In the genomic region with DNA sequence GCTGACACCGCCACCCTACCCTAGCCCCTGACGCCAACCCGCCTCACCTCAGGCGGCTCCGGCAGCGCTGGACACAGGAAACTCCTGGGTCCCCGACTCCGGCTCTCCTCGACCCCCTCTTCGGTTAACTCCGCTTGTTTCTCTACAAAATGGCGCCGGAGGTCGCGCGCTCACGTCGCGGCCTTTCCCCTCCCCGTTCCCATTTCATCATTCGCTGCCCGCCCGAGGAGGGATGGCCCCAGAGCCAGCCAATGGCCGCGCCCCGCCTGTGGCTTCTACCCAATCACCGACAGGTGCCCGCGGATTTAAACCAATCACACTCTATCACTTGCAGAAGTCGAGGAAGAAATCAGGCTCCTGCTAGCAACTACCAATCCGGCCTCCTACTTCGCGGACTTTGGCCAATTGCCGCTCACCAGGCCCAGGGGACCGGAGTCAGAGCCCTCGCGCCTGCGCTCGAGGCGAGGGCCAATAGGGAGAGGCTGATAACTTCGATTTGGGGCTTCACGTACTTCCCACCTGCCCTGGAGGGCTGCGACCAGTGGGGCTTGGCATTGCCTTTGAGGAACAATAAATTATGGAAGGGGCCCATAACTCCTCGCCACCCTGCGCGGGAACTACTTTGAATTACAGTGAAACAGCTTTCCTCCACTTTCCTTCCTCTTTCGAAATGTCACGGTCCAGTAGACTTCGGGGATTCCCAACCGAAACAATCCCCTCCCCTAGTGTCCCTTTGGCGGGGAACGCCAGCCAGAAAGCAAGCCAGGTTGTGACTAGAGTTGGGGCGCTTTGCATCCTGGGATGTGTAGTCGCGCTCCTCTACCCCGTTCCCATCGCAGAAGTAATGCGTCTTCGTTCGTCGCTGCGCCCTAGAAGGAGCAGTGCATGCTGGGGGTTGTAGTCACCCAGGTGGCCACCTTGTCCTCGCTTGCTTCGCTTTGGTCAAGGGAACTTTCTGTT, we compare ENCODE assay signal across 8 cellular contexts. TPM values are rescaled to one million over a fixed set of nuclear protein-coding genes. Genes with fewer than 3 reads are reported as not detected.
DNase-seq lines count a peak whose midpoint lies in the region; ATAC-seq and TF ChIP-seq lines count a peak whose summit lies in the region.

A gene (minus strand): TSS at position 146 of the 960 bp plus-strand sequence. CDS start 30,489 bp downstream, outside the sequence.

- no peaks in the 10 kb centered on the region for H3K27me3 Mint-ChIP-seq in activated naive CD4-positive, alpha-beta T cell treated with anti-CD3 and anti-CD28 coated beads, Interleukin-2, amount 50 U/mL, for 24 hours

- H3K4me1 ChIP-seq in suprapubic skin: peaks cover 21% of the 10 kb centered on the region

- peaks cover 29% of the 10 kb centered on the region for H3K4me1 Mint-ChIP-seq in activated naive CD4-positive, alpha-beta T cell treated with anti-CD3 and anti-CD28 coated beads, Interleukin-2, amount 50 U/mL, for 24 hours

- no peak for TF ChIP-seq CTCF in GM06990 (IDR thresholded peaks at IDR 0.05; ENCODE audit: insufficient read depth, low read length, poor library complexity, severe bottlenecking)
- TF ChIP-seq CTCF in suprapubic skin (IDR thresholded peaks at IDR 0.05): peak in 1 of 2 donors; percentile 23

- peak within 1 kb of the TSS; percentile 100 for H3K27ac ChIP-seq in suprapubic skin

- TF ChIP-seq POLR2A in suprapubic skin (IDR thresholded peaks at IDR 0.05): peak in 1 of 2 donors; percentile 85

- H3K36me3 Mint-ChIP-seq in activated naive CD4-positive, alpha-beta T cell treated with anti-CD3 and anti-CD28 coated beads, Interleukin-2, amount 50 U/mL, for 24 hours: peaks cover 7% of the 10 kb centered on the region

- H3K9me3 Mint-ChIP-seq in activated naive CD4-positive, alpha-beta T cell treated with anti-CD3 and anti-CD28 coated beads, Interleukin-2, amount 50 U/mL, for 24 hours: no peaks in the 10 kb centered on the region

- no peaks in the 10 kb centered on the region for H3K27me3 ChIP-seq in GM06990 (replicated peaks; ENCODE audit: control insufficient read depth, insufficient read depth, low read length)
- H3K27me3 ChIP-seq in suprapubic skin: no peaks in the 10 kb centered on the region

- H3K36me3 ChIP-seq in GM06990 (ENCODE audit: control insufficient read depth, insufficient read depth, low read length) (no peaks in the 10 kb centered on the region; the same call in 1 of the 2 replicates), suprapubic skin (no peaks in the 10 kb centered on the region)

- under 1% methylated on average over 40 of the region's 64 CpGs for WGBS in suprapubic skin

- H3K9me3 ChIP-seq in suprapubic skin: no peaks in the 10 kb centered on the region

- H3K4me3 ChIP-seq in GM06990 (replicated peaks; ENCODE audit: low read depth, low read length) (peak within 1 kb of the TSS; percentile 70), suprapubic skin (peak within 1 kb of the TSS; percentile 99)

- peak within 1 kb of the TSS; percentile 99 for H3K4me3 Mint-ChIP-seq in activated naive CD4-positive, alpha-beta T cell treated with anti-CD3 and anti-CD28 coated beads, Interleukin-2, amount 50 U/mL, for 24 hours

- peak within 1 kb of the TSS; percentile 100 for H3K27ac Mint-ChIP-seq in activated naive CD4-positive, alpha-beta T cell treated with anti-CD3 and anti-CD28 coated beads, Interleukin-2, amount 50 U/mL, for 24 hours

- peak; percentile 86 for ATAC-seq in HG02588 (IDR thresholded peaks at IDR 0.05; ENCODE audit: unreplicated experiment)
- peak; percentile 94 for ATAC-seq in SK-N-SH treated with all-trans-retinoic acid at 6 μM for 48 hours

- TF ChIP-seq EP300 in suprapubic skin (IDR thresholded peaks at IDR 0.05): no peak

- DNase-seq in GM06990 (ENCODE audit: extremely low read depth, insufficient read length) (peak; percentile 99), NCI-H1092 (lab: John Stamatoyannopoulos, UW) (peak; percentile 99), globus pallidus (ENCODE audit: low spot score) (peak; percentile 98), nucleus accumbens (lab: John Stamatoyannopoulos, UW) (peak; percentile 93 to 100 (median 98)), suprapubic skin (ENCODE audit: low spot score in 2 of 2) (peak; percentile 99)

TF ChIP-seq in SK-N-SH treated with all-trans-retinoic acid at 6 μM for 48 hours, 23 proteins besides CTCF, POLR2A, EP300 and RAD21 (continues in another document):
- TF ChIP-seq PPARA (CRISPR knock-in tag; IDR thresholded peaks at IDR 0.05; ENCODE audit: borderline replicate concordance): peak; percentile 99
- TF ChIP-seq ZNF8 (CRISPR knock-in tag; IDR thresholded peaks at IDR 0.05): peak; percentile 53; the same call in 1 of the 2 replicates
- peak; percentile 93 for TF ChIP-seq BACH2 (CRISPR knock-in tag; IDR thresholded peaks at IDR 0.05; ENCODE audit: borderline replicate concordance)
- TF ChIP-seq OSR1 (CRISPR knock-in tag; IDR thresholded peaks at IDR 0.05): 0 out of 2 replicates have a peak, but pooled peaks have one; percentile 72
- TF ChIP-seq ISL1 (CRISPR knock-in tag; IDR thresholded peaks at IDR 0.05): no peak
- TF ChIP-seq ZNF565 (CRISPR knock-in tag; conservative IDR thresholded peaks at IDR 0.05; ENCODE audit: low read depth): peak; percentile 91
- peak; percentile 61; the same call in 1 of the 2 replicates for TF ChIP-seq ZFP30 (CRISPR knock-in tag; IDR thresholded peaks at IDR 0.05)
- TF ChIP-seq TCF4 (CRISPR knock-in tag; IDR thresholded peaks at IDR 0.05; ENCODE audit: borderline replicate concordance): no peak
- TF ChIP-seq SNAI2 (CRISPR knock-in tag; IDR thresholded peaks at IDR 0.05): peak; percentile 96
- TF ChIP-seq, protein P1, sequence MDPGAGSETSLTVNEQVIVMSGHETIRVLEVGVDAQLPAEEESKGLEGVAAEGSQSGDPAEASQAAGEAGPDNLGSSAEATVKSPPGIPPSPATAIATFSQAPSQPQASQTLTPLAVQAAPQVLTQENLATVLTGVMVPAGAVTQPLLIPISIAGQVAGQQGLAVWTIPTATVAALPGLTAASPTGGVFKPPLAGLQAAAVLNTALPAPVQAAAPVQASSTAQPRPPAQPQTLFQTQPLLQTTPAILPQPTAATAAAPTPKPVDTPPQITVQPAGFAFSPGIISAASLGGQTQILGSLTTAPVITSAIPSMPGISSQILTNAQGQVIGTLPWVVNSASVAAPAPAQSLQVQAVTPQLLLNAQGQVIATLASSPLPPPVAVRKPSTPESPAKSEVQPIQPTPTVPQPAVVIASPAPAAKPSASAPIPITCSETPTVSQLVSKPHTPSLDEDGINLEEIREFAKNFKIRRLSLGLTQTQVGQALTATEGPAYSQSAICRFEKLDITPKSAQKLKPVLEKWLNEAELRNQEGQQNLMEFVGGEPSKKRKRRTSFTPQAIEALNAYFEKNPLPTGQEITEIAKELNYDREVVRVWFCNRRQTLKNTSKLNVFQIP (CRISPR knock-in tag; IDR thresholded peaks at IDR 0.05; ENCODE audit: borderline replicate concordance, low read depth): no peak
- TF ChIP-seq, protein P2, sequence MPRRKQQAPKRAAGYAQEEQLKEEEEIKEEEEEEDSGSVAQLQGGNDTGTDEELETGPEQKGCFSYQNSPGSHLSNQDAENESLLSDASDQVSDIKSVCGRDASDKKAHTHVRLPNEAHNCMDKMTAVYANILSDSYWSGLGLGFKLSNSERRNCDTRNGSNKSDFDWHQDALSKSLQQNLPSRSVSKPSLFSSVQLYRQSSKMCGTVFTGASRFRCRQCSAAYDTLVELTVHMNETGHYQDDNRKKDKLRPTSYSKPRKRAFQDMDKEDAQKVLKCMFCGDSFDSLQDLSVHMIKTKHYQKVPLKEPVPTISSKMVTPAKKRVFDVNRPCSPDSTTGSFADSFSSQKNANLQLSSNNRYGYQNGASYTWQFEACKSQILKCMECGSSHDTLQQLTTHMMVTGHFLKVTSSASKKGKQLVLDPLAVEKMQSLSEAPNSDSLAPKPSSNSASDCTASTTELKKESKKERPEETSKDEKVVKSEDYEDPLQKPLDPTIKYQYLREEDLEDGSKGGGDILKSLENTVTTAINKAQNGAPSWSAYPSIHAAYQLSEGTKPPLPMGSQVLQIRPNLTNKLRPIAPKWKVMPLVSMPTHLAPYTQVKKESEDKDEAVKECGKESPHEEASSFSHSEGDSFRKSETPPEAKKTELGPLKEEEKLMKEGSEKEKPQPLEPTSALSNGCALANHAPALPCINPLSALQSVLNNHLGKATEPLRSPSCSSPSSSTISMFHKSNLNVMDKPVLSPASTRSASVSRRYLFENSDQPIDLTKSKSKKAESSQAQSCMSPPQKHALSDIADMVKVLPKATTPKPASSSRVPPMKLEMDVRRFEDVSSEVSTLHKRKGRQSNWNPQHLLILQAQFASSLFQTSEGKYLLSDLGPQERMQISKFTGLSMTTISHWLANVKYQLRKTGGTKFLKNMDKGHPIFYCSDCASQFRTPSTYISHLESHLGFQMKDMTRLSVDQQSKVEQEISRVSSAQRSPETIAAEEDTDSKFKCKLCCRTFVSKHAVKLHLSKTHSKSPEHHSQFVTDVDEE (CRISPR knock-in tag; IDR thresholded peaks at IDR 0.05): peak; percentile 99
- TF ChIP-seq ZNF70 (CRISPR knock-in tag; IDR thresholded peaks at IDR 0.05): peak; percentile 66
- 0 out of 2 replicates have a peak, but pooled peaks have one; percentile 44 for TF ChIP-seq ZC3H10 (CRISPR knock-in tag; IDR thresholded peaks at IDR 0.05)
- TF ChIP-seq GLIS3 (CRISPR knock-in tag; IDR thresholded peaks at IDR 0.05): no peak
- no peak for TF ChIP-seq RARB (CRISPR knock-in tag; IDR thresholded peaks at IDR 0.05)
- TF ChIP-seq TOX (CRISPR knock-in tag; IDR thresholded peaks at IDR 0.05; ENCODE audit: borderline replicate concordance): no peak
- TF ChIP-seq, protein P3, sequence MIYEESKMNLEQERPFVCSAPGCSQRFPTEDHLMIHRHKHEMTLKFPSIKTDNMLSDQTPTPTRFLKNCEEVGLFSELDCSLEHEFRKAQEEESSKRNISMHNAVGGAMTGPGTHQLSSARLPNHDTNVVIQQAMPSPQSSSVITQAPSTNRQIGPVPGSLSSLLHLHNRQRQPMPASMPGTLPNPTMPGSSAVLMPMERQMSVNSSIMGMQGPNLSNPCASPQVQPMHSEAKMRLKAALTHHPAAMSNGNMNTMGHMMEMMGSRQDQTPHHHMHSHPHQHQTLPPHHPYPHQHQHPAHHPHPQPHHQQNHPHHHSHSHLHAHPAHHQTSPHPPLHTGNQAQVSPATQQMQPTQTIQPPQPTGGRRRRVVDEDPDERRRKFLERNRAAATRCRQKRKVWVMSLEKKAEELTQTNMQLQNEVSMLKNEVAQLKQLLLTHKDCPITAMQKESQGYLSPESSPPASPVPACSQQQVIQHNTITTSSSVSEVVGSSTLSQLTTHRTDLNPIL (CRISPR knock-in tag; IDR thresholded peaks at IDR 0.05; ENCODE audit: low read depth): no peak

RNA-seq across cellular contexts. Expression of the gene that starts here (rescaled TPM):
- total RNA-seq in suprapubic skin: 100 to 1,000 TPM in 3 of 4 donors, 10 to 100 TPM in 1; 94.8 to 238 (median 143) TPM

Comparison
In these comparisons a context has a peak if more than half of its experiments do, and no peak if none do; other contexts are left out.
1. Peak in every context shown above with its lines: DNase-seq, ATAC-seq, H3K4me3 ChIP-seq and H3K27ac ChIP-seq.